ENCODE assay signal across 8 cellular contexts in the genomic region with DNA sequence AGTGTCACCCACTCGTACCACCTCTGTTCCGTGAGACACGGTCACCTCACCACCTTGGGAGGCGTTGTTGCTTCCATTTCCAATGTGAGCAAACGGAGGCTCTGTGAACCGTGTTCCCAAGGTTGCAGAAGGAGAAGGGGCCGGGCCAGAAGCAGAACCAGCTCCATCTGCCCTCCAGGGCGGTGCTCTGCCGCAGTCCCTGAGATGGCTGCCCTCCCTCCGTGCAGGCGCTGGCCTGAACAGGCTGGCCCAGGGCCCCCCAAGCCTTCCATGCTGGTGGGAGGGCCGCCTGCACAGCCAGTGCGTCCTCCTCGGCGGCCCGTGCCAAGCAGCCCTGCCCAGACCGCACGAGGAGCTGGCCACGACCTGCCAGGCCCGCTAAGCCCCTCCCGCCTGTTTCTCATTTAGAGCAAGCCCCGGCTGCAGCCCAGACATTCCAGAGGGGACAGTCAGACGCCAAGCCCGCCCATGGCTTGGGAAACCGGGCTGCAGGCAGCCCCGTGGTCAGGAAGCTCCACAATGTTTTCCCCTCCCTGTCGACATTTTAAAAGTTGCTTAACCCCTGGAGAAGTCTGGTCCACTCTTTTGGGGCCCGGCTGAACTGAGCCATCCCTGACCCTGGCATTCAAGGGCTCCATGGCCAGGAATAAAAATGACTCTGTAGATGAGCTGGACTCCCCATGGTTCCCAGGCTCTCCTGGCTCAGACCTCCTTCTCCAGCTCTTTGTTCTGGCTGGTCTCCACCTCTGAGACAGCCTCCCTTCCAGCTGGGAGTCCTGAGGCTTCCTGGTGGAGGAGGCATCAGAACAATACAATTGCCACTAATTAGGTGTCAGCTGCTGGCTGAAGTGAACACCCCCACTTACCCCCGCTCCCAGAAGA.
A peak's percentile ranks its signal among the peaks of the same experiment; 100 is the strongest.
DNase-seq lines count a peak whose midpoint lies in the region; ATAC-seq and TF ChIP-seq lines count a peak whose summit lies in the region.

No MANE protein-coding gene starts in this region.

- H4K20me1 ChIP-seq in mammary epithelial cell (ENCODE audit: insufficient read depth, low read length), result no peaks in the 10 kb centered on the region

- H3K9ac ChIP-seq in mammary epithelial cell (ENCODE audit: insufficient read depth, low read length) (no peak overlapping the region), subcutaneous abdominal adipose tissue (ENCODE audit: low read length in 5 of 5) (peak overlapping the region in 1 of 5 donors; percentile 64)

- in situ Hi-C loops in mammary epithelial cell (cut with MboI; ENCODE audit: low sequenced_read_pairs in 2 of 2), result no loop called here

- peak overlapping the region; percentile 90 for H2AFZ ChIP-seq in mammary epithelial cell (ENCODE audit: low read depth, low read length)

- intact Hi-C loops in mammary epithelial cell (cut with micrococcal nuclease), result loop anchor here (1.0 to 5.0 kb wide), 3 partner anchors 28 to 129 kb away; no protein-coding TSS in a partner anchor

- H3K36me3 ChIP-seq in mammary epithelial cell (ENCODE audit: insufficient read depth, low read length) (no peaks in the 10 kb centered on the region), kidney epithelial cell (ENCODE audit: control insufficient read depth, insufficient read depth, low read length) (no peaks in the 10 kb centered on the region), subcutaneous abdominal adipose tissue (ENCODE audit: control insufficient read depth in 5 of 5, insufficient read depth in 5 of 5, low read length in 5 of 5) (no peaks in the 10 kb centered on the region)

- peak; percentile 19 to 40 for DNase-seq in HL-60 (ENCODE audit: low read depth in 1 of 2, low spot score in 1 of 2)
- peak; percentile 96 for DNase-seq in mammary epithelial cell
- DNase-seq in kidney epithelial cell (ENCODE audit: low read depth), result peak; percentile 77
- no peak for DNase-seq in DMS53 (lab: John Stamatoyannopoulos, UW)
- no peak for DNase-seq in stimulated activated CD4-positive, alpha-beta T cell treated with anti-CD3 and anti-CD28 coated beads, Interleukin-2, amount 100 ng/mL, for 24 hours
- no peak for DNase-seq in DMS79 treated with DMSO at 0.1 percent for 48 hours (lab: John Stamatoyannopoulos, UW)

- dilution Hi-C loops in mammary epithelial cell (cut with HindIII; ENCODE audit: low sequenced_read_pairs), result no loop called here

- H3K27me3 ChIP-seq in HL-60 (ENCODE audit: insufficient read depth, poor library complexity, severe bottlenecking), result no peaks in the 10 kb centered on the region
- no peaks in the 10 kb centered on the region for H3K27me3 ChIP-seq in mammary epithelial cell (ENCODE audit: insufficient read depth, low read length)
- no peaks in the 10 kb centered on the region for H3K27me3 ChIP-seq in kidney epithelial cell (ENCODE audit: control insufficient read depth, insufficient read depth, low read length)
- no peaks in the 10 kb centered on the region for H3K27me3 ChIP-seq in subcutaneous abdominal adipose tissue (ENCODE audit: control insufficient read depth in 5 of 5, insufficient read depth in 4 of 5, low read length in 5 of 5)

- TF ChIP-seq CTCF in HL-60 (IDR thresholded peaks at IDR 0.05; ENCODE audit: insufficient read depth, low read length) (no peak), mammary epithelial cell (conservative IDR thresholded peaks at IDR 0.05 in 1 of 2, IDR thresholded peaks at IDR 0.05 in 1 of 2; ENCODE audit: extremely low read depth in 1 of 2, insufficient read depth in 1 of 2, low read depth in 1 of 2, low read length in 2 of 2) (no peak), kidney epithelial cell (IDR thresholded peaks at IDR 0.05; ENCODE audit: insufficient read depth, low read length, poor library complexity, severe bottlenecking) (peak; percentile 8)

- CTCF ChIA-PET in mammary epithelial cell (lab: Charles Lee; ENCODE audit: low non-redundant PET), result no interaction called here

- 9% methylated on average over 14 of the region's 29 CpGs for WGBS in mammary epithelial cell (ENCODE audit: low coverage, missing lambda C conversion rate)

- no TSS peak for BruUV-seq in mammary epithelial cell (replicated peaks; lab: Mats Ljungman, UMichigan)

- H3K4me2 ChIP-seq in mammary epithelial cell (ENCODE audit: insufficient read depth, low read depth, low read length), result peak overlapping the region; percentile 85

- peak overlapping the region; percentile 49 for H3K4me3 ChIP-seq in HL-60 (replicated peaks; ENCODE audit: insufficient read depth, low read length)
- H3K4me3 ChIP-seq in mammary epithelial cell (replicated peaks in 1 of 3; ENCODE audit: insufficient read depth in 1 of 3, low read depth in 2 of 3, low read length in 3 of 3), result peak overlapping the region in 2 of 3 experiments; percentile 4 to 10
- H3K4me3 ChIP-seq in kidney epithelial cell (ENCODE audit: low read depth, low read length), result no peak overlapping the region
- H3K4me3 ChIP-seq in subcutaneous abdominal adipose tissue (ENCODE audit: low read depth in 1 of 5, low read length in 5 of 5), result peak overlapping the region; percentile 38 to 60 (median 49)

- no peak for ATAC-seq in GM19467 (IDR thresholded peaks at IDR 0.05; ENCODE audit: unreplicated experiment)

- H3K27ac ChIP-seq in HL-60 (replicated peaks) (peak overlapping the region; percentile 86), mammary epithelial cell (ENCODE audit: insufficient read depth, low read depth, low read length) (peak overlapping the region; percentile 63), subcutaneous abdominal adipose tissue (ENCODE audit: low read depth, low read length) (peak overlapping the region; percentile 60)

- no peaks in the 10 kb centered on the region for H3K79me2 ChIP-seq in mammary epithelial cell (ENCODE audit: insufficient read depth, low read length)

- H3K4me1 ChIP-seq in mammary epithelial cell (ENCODE audit: insufficient read depth, low read length), result peaks cover 19% of the 10 kb centered on the region
- H3K4me1 ChIP-seq in subcutaneous abdominal adipose tissue (ENCODE audit: control insufficient read depth in 5 of 5, insufficient read depth in 5 of 5, low read length in 5 of 5), result peaks cover 2 to 26% (median 21%) of the 10 kb centered on the region in 5 donors

- H3K9me3 ChIP-seq in mammary epithelial cell (replicated peaks; ENCODE audit: insufficient read depth, low read length) (no peaks in the 10 kb centered on the region), subcutaneous abdominal adipose tissue (ENCODE audit: control insufficient read depth in 5 of 5, low read length in 5 of 5) (no peaks in the 10 kb centered on the region)

Comparison
In these comparisons a context has a peak if more than half of its experiments do, and no peak if none do; other contexts are left out.
1. DNase-seq: peak in HL-60 (2 of 2), mammary epithelial cell (single experiment) and kidney epithelial cell (single experiment); none in DMS53 (single experiment), stimulated activated CD4-positive, alpha-beta T cell treated with anti-CD3 and anti-CD28 coated beads, Interleukin-2, amount 100 ng/mL, for 24 hours (0 of 2) and DMS79 treated with DMSO at 0.1 percent for 48 hours (single experiment).
2. Peak in every context shown above with its lines, with median percentiles within 50 percentile points of each other: H3K27ac ChIP-seq.